ENCODE assay signal across 9 cellular contexts in genomic region chr3:54720604-54721003, GRCh38.
"Had no signal": no experiment of that assay in that cellular context is flagged by ENCODE, and none has a peak within 500 bp of the region (broad histone marks: within the 10 kb centered on the region; RNA-seq: fewer than 3 reads in every experiment).

No MANE protein-coding gene starts in this region.

- FAIRE-seq: HTR-8/SVneo had no signal

- H3K4me1 ChIP-seq: HAP-1 had no signal

- H3K9ac ChIP-seq: GM23248, KMS-11 had no signal

- H2AFZ ChIP-seq: GM23248 had no signal

- H3K4me3 ChIP-seq: GM23248, HAP-1 had no signal

- H3K27ac ChIP-seq: GM23248, KMS-11 had no signal

- H3K36me3 ChIP-seq: HAP-1 had no signal

- H3K4me2 ChIP-seq: KMS-11 had no signal

- DNase-seq: GM23248, GOT3, H7, HFFc6, KBM-7 had no signal

- ATAC-seq: HCT116 had no signal
